ENCODE assay signal across 25 cellular contexts in the genomic region with DNA sequence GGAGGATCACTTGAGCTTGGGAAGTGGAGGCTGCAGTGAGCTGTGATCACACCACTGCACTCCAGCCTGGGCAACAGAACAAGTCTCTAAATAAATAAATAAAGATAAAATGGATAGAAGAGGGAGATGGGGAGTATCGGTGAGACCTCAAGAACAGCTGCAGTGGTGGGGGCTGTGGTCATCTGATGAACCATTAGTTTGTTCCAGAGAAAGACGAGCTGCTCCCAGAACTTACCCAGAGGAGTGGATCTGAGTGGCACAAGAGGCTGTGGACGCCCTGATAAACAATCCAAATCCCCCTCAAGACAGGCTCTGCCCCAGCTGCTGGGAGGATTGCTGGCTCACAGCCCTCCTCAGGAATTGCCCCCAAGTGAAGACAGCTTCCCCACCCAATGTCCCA.
"Had no signal": no experiment of that assay in that cellular context is flagged by ENCODE, and none has a peak within 500 bp of the region (broad histone marks: within the 10 kb centered on the region; RNA-seq: fewer than 3 reads in every experiment).

No MANE protein-coding gene starts in this region.

- H3K9me3 ChIP-seq: ascending aorta, body of pancreas had no signal

- H3K9me3 Mint-ChIP-seq: activated B cell treated with CpG ODN at 0.5 μM for 24 hours; activated CD4-positive, alpha-beta T cell treated with anti-CD3 and anti-CD28 coated beads, Interleukin-2, amount 10 ng/mL, durations not matched to agents 24 days and 14 days; activated naive CD4-positive, alpha-beta T cell treated with anti-CD3 and anti-CD28 coated beads, Interleukin-2, amount 50 U/mL, for 72 hours; activated naive CD8-positive, alpha-beta T cell treated with anti-CD3 and anti-CD28 coated beads, Interleukin-2, amount 50 U/mL, for 24 hours; activated T-cell treated with anti-CD3 and anti-CD28 coated beads, Interleukin-2, amount 50 U/mL, for 24 hours; T-cell had no signal

- H3K4me3 Mint-ChIP-seq: activated B cell treated with CpG ODN at 0.5 μM for 24 hours; activated CD4-positive, alpha-beta T cell treated with anti-CD3 and anti-CD28 coated beads, Interleukin-2, amount 10 ng/mL, durations not matched to agents 24 days and 14 days; activated CD8-positive, alpha-beta memory T cell treated with anti-CD3 and anti-CD28 coated beads, Interleukin-2, amount 10 ng/mL, durations not matched to agents 7 days and 5 days; activated naive CD8-positive, alpha-beta T cell treated with anti-CD3 and anti-CD28 coated beads, Interleukin-2, amount 50 U/mL, for 24 hours; activated T-cell treated with anti-CD3 and anti-CD28 coated beads, Interleukin-2, amount 50 U/mL, for 24 hours; T-cell had no signal

- H3K27ac ChIP-seq: ascending aorta, body of pancreas had no signal

- H3K27me3 ChIP-seq: ascending aorta, body of pancreas had no signal

- H3K4me3 ChIP-seq: ascending aorta, body of pancreas had no signal

- H3K36me3 Mint-ChIP-seq: activated CD8-positive, alpha-beta memory T cell treated with anti-CD3 and anti-CD28 coated beads, Interleukin-2, amount 10 ng/mL, durations not matched to agents 7 days and 5 days; activated naive CD4-positive, alpha-beta T cell treated with anti-CD3 and anti-CD28 coated beads, Interleukin-2, amount 50 U/mL, for 72 hours had no signal

- H3K4me1 ChIP-seq: ascending aorta, body of pancreas had no signal

- DNase-seq: activated B cell treated with CpG ODN at 0.5 μM for 24 hours; activated CD4-positive, alpha-beta T cell treated with anti-CD3 and anti-CD28 coated beads for 1 hour; activated CD4-positive, alpha-beta T cell treated with anti-CD3 and anti-CD28 coated beads, Interleukin-2, amount 10 ng/mL, durations not matched to agents 24 days and 14 days; activated CD4-positive, alpha-beta T cell treated with anti-CD3 and anti-CD28 coated beads, Interleukin-2, amount 50 U/mL, for 48 hours; activated CD8-positive, alpha-beta memory T cell treated with anti-CD3 and anti-CD28 coated beads, Interleukin-2, amount 10 ng/mL, durations not matched to agents 7 days and 5 days; activated effector memory CD4-positive, alpha-beta T cell treated with anti-CD3 and anti-CD28 coated beads, Interleukin-2, amount 50 U/mL, for 16 hours; activated naive CD4-positive, alpha-beta T cell treated with Interleukin-2 at 50 U/mL for 16 hours; activated naive CD8-positive, alpha-beta T cell treated with anti-CD3 and anti-CD28 coated beads, Interleukin-2, amount 50 U/mL, for 24 hours; activated T-cell treated with anti-CD3 and anti-CD28 coated beads, Interleukin-2, amount 50 U/mL, for 24 hours; amniotic stem cell; body of pancreas; MM.1S; NCI-H1105 treated with DMSO at 0.1 percent for 48 hours; NCI-H1436 treated with DMSO at 0.1 percent for 48 hours; NCI-H187; NCI-H2081 treated with DMSO at 0.1 percent for 48 hours; NCI-H446 treated with DMSO at 0.1 percent for 48 hours; NCI-H69; NK-92 treated with Interleukin-12 subunit alpha and Interleukin-12 subunit beta, amount 100 ng/mL, for 24 hours; SHP77 treated with DMSO at 0.1 percent for 48 hours; T-cell; T-helper 2 cell; T1000 had no signal

- H3K27ac Mint-ChIP-seq: activated B cell treated with CpG ODN at 0.5 μM for 24 hours; activated CD8-positive, alpha-beta memory T cell treated with anti-CD3 and anti-CD28 coated beads, Interleukin-2, amount 10 ng/mL, durations not matched to agents 7 days and 5 days; activated naive CD8-positive, alpha-beta T cell treated with anti-CD3 and anti-CD28 coated beads, Interleukin-2, amount 50 U/mL, for 24 hours; activated T-cell treated with anti-CD3 and anti-CD28 coated beads, Interleukin-2, amount 50 U/mL, for 24 hours; T-cell had no signal

- ATAC-seq: activated CD8-positive, alpha-beta memory T cell treated with anti-CD3 and anti-CD28 coated beads, Interleukin-2, amount 10 ng/mL, durations not matched to agents 7 days and 5 days; activated naive CD4-positive, alpha-beta T cell treated with anti-CD3 and anti-CD28 coated beads, Interleukin-2, amount 50 U/mL, for 72 hours; activated naive CD8-positive, alpha-beta T cell treated with anti-CD3 and anti-CD28 coated beads, Interleukin-2, amount 50 U/mL, for 24 hours; body of pancreas; T-cell had no signal

- H3K27me3 Mint-ChIP-seq: activated B cell treated with CpG ODN at 0.5 μM for 24 hours; activated CD4-positive, alpha-beta T cell treated with anti-CD3 and anti-CD28 coated beads, Interleukin-2, amount 10 ng/mL, durations not matched to agents 24 days and 14 days; activated CD8-positive, alpha-beta memory T cell treated with anti-CD3 and anti-CD28 coated beads, Interleukin-2, amount 10 ng/mL, durations not matched to agents 7 days and 5 days; activated naive CD8-positive, alpha-beta T cell treated with anti-CD3 and anti-CD28 coated beads, Interleukin-2, amount 50 U/mL, for 24 hours; activated T-cell treated with anti-CD3 and anti-CD28 coated beads, Interleukin-2, amount 50 U/mL, for 24 hours; T-cell had no signal
